8 cellular contexts compared by ENCODE assay signal in genomic region chr2:54557601-54558187, GRCh38.
A peak's percentile ranks its signal among the peaks of the same experiment; 100 is the strongest.
DNase-seq lines count a peak whose midpoint lies in the region; ATAC-seq, FAIRE-seq and TF ChIP-seq lines count a peak whose summit lies in the region.

No MANE protein-coding gene starts in this region.

- peak overlapping the region; percentile 58 for H3K27ac Mint-ChIP-seq in Calu3 (ENCODE audit: unreplicated experiment)
- H3K27ac Mint-ChIP-seq in activated naive CD8-positive, alpha-beta T cell: peak overlapping the region; percentile 79

- intact Hi-C loops in Calu3 (cut with micrococcal nuclease; ENCODE audit: unreplicated experiment) (loop anchor here (2.0 to 5.0 kb wide), 3 partner anchors 15 to 75 kb away; no protein-coding TSS in a partner anchor), left ventricle myocardium inferior (cut with micrococcal nuclease) (no loop called here)

- H3K27me3 ChIP-seq in SJSA1 (replicated peaks) (no peaks in the 10 kb centered on the region), left ventricle myocardium inferior (ENCODE audit: low read depth) (no peaks in the 10 kb centered on the region)

- DNase-seq in Calu3: peak; percentile 64
- DNase-seq in GM20000 (ENCODE audit: low spot score): peak; percentile 68
- peak; percentile 41 for DNase-seq in HTR-8/SVneo (ENCODE audit: insufficient read length, low spot score)
- DNase-seq in SJSA1 (ENCODE audit: low read depth in 1 of 2, low spot score in 2 of 2): peak; percentile 54 to 63
- peak; percentile 56 for DNase-seq in left ventricle myocardium inferior
- DNase-seq in retinal pigment epithelial cell (ENCODE audit: low read depth): no peak

- no peak for FAIRE-seq in HTR-8/SVneo (lab: Jason Lieb, UNC)

- peaks cover 11% of the 10 kb centered on the region for H3K36me3 ChIP-seq in SJSA1
- peaks cover 4% of the 10 kb centered on the region for H3K36me3 ChIP-seq in left ventricle myocardium inferior

- TF ChIP-seq CTCF in Calu3 (IDR thresholded peaks at IDR 0.05; ENCODE audit: unreplicated experiment): no peak
- no peak for TF ChIP-seq CTCF in GM20000 (IDR thresholded peaks at IDR 0.05; ENCODE audit: extremely low read depth, missing control alignments)
- TF ChIP-seq CTCF in left ventricle myocardium inferior (IDR thresholded peaks at IDR 0.05; ENCODE audit: borderline replicate concordance): peak; percentile 43
- no peak for TF ChIP-seq CTCF in retinal pigment epithelial cell (conservative IDR thresholded peaks at IDR 0.05; ENCODE audit: low read depth, low read length)

- H3K4me3 ChIP-seq in SJSA1: peak overlapping the region; percentile 53
- peak overlapping the region; percentile 66 for H3K4me3 ChIP-seq in left ventricle myocardium inferior
- H3K4me3 ChIP-seq in retinal pigment epithelial cell (ENCODE audit: low read length): peak overlapping the region; percentile 79

- BruUV-seq in Calu3 (replicated peaks; lab: Mats Ljungman, UMichigan): no TSS peak

- H3K4me1 ChIP-seq in SJSA1 (replicated peaks): peaks cover 32% of the 10 kb centered on the region
- H3K4me1 ChIP-seq in left ventricle myocardium inferior: peaks cover 100% of the 10 kb centered on the region

- no peaks in the 10 kb centered on the region for H3K9me3 Mint-ChIP-seq in Calu3 (ENCODE audit: low read depth, unreplicated experiment)
- H3K9me3 Mint-ChIP-seq in activated naive CD8-positive, alpha-beta T cell (ENCODE audit: low read depth): no peaks in the 10 kb centered on the region

- ATAC-seq in HG02970 (IDR thresholded peaks at IDR 0.05; ENCODE audit: low FRiP score, unreplicated experiment): no peak

- H3K27me3 Mint-ChIP-seq in Calu3 (ENCODE audit: unreplicated experiment): no peaks in the 10 kb centered on the region
- no peaks in the 10 kb centered on the region for H3K27me3 Mint-ChIP-seq in activated naive CD8-positive, alpha-beta T cell

- H3K4me3 Mint-ChIP-seq in Calu3 (ENCODE audit: low read depth, unreplicated experiment): peak overlapping the region; percentile 84
- H3K4me3 Mint-ChIP-seq in activated naive CD8-positive, alpha-beta T cell: peak overlapping the region; percentile 81

- H3K36me3 Mint-ChIP-seq in Calu3 (ENCODE audit: insufficient read depth, unreplicated experiment): peaks cover 70% of the 10 kb centered on the region
- no peaks in the 10 kb centered on the region for H3K36me3 Mint-ChIP-seq in activated naive CD8-positive, alpha-beta T cell

- H3K9me3 ChIP-seq in SJSA1 (replicated peaks) (no peaks in the 10 kb centered on the region), left ventricle myocardium inferior (replicated peaks) (no peaks in the 10 kb centered on the region)

- H3K27ac ChIP-seq in SJSA1: peak overlapping the region; percentile 99
- peak overlapping the region; percentile 89 for H3K27ac ChIP-seq in left ventricle myocardium inferior (replicated peaks)

- CTCF ChIA-PET in Calu3 (lab: Charles Lee): interaction anchor here (0.6 to 3.4 kb wide), 5 partner anchors 13 to 35 kb away, joined by 3 to 15 read pairs (median 6); no protein-coding TSS in a partner anchor

- H3K4me1 Mint-ChIP-seq in Calu3 (ENCODE audit: low read depth, unreplicated experiment): peaks cover 43% of the 10 kb centered on the region
- H3K4me1 Mint-ChIP-seq in activated naive CD8-positive, alpha-beta T cell (ENCODE audit: low read depth): peaks cover 62% of the 10 kb centered on the region
